ENCODE assay signal across 11 cellular contexts in genomic region chr14:51630987-51631386, GRCh38.
"Had no signal": no experiment of that assay in that cellular context is flagged by ENCODE, and none has a peak within 500 bp of the region (broad histone marks: within the 10 kb centered on the region; RNA-seq: fewer than 3 reads in every experiment).

No MANE protein-coding gene starts in this region.

- H3K36me3 Mint-ChIP-seq: activated naive CD4-positive, alpha-beta T cell treated with anti-CD3 and anti-CD28 coated beads, Interleukin-2, amount 10 ng/mL, durations not matched to agents 7 days and 5 days; memory B cell had no signal

- ATAC-seq: naive thymus-derived CD8-positive, alpha-beta T cell had no signal

- H3K4me1 Mint-ChIP-seq: memory B cell had no signal

- H3K4me3 Mint-ChIP-seq: activated naive CD4-positive, alpha-beta T cell treated with anti-CD3 and anti-CD28 coated beads, Interleukin-2, amount 10 ng/mL, durations not matched to agents 7 days and 5 days; memory B cell; naive thymus-derived CD8-positive, alpha-beta T cell had no signal

- H3K27ac Mint-ChIP-seq: activated naive CD4-positive, alpha-beta T cell treated with anti-CD3 and anti-CD28 coated beads, Interleukin-2, amount 10 ng/mL, durations not matched to agents 7 days and 5 days; activated T-helper 2 cell treated with anti-CD3 and anti-CD28 coated beads, Interferon-gamma antibody, Interleukin-2, Interleukin-4, amounts not matched to agents 10 μg/mL and 5 μg/mL and 100 μg/mL, durations not matched to agents 14 hours and 24 hours and 36 hours; memory B cell; naive thymus-derived CD8-positive, alpha-beta T cell had no signal

- DNase-seq: activated CD8-positive, alpha-beta memory T cell treated with anti-CD3 and anti-CD28 coated beads, Interleukin-2, amount 50 U/mL, for 4 hours; activated naive CD4-positive, alpha-beta T cell treated with anti-CD3 and anti-CD28 coated beads, Interleukin-2, amount 10 ng/mL, durations not matched to agents 7 days and 5 days; amniotic stem cell; dermis blood vessel endothelial cell; effector memory CD4-positive, alpha-beta T cell; naive thymus-derived CD8-positive, alpha-beta T cell; SJCRH30; stimulated activated CD4-positive, alpha-beta T cell treated with anti-CD3 and anti-CD28 coated beads, Interleukin-2, amount 100 ng/mL, for 48 hours; T1000 had no signal

- H3K9me3 Mint-ChIP-seq: activated naive CD4-positive, alpha-beta T cell treated with anti-CD3 and anti-CD28 coated beads, Interleukin-2, amount 10 ng/mL, durations not matched to agents 7 days and 5 days; activated T-helper 2 cell treated with anti-CD3 and anti-CD28 coated beads, Interferon-gamma antibody, Interleukin-2, Interleukin-4, amounts not matched to agents 10 μg/mL and 5 μg/mL and 100 μg/mL, durations not matched to agents 14 hours and 24 hours and 36 hours had no signal
